Comparison of ENCODE assay signal across 21 cellular contexts in the genomic region with DNA sequence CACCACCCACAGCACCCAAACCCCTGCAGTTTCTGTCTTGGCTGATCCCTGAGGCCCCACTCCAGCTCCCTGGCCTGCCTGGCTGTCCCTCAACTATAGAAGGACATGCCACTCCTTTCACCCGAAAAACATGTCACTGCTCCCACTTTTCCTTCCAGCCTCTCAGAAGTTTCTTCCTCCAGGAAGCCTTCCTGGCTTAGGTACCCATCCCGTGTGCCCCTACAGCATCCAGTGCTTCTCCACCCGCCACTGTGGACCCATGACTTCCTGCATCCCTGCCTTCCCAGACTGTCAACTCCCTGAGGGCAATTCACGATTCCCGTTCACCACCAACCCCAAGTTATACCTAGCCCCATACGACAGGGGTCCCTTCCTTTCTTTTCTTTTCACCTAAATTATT. TPM values are rescaled to one million over a fixed set of nuclear protein-coding genes. Genes with fewer than 3 reads are reported as not detected.
DNase-seq lines count a peak whose midpoint lies in the region; ATAC-seq and TF ChIP-seq lines count a peak whose summit lies in the region.
"Had no signal": no experiment of that assay in that cellular context is flagged by ENCODE, and none has a peak within 500 bp of the region (broad histone marks: within the 10 kb centered on the region; RNA-seq: fewer than 3 reads in every experiment).

No MANE protein-coding gene starts in this region.

- CTCF ChIA-PET in Calu3 (lab: Charles Lee): interaction anchor here (1.1 kb wide), 1 partner anchor 17 kb away, joined by 3 read pairs; no protein-coding TSS in a partner anchor

- no peaks in the 10 kb centered on the region for H3K36me3 Mint-ChIP-seq in activated naive CD4-positive, alpha-beta T cell treated with anti-CD3 and anti-CD28 coated beads, Interleukin-2, amount 50 U/mL, for 24 hours
- H3K36me3 Mint-ChIP-seq in Calu3 (ENCODE audit: insufficient read depth, unreplicated experiment) (peaks cover 24% of the 10 kb centered on the region), progenitor cell of endocrine pancreas (ENCODE audit: insufficient read depth) (no peaks in the 10 kb centered on the region)
- H3K36me3 Mint-ChIP-seq in activated T-helper 17 cell treated with anti-CD3 and anti-CD28 coated beads, Interleukin-2, amount 50 U/mL, for 72 hours (ENCODE audit: low read depth): peaks cover 19% of the 10 kb centered on the region

- H3K9me3 Mint-ChIP-seq in activated naive CD4-positive, alpha-beta T cell treated with anti-CD3 and anti-CD28 coated beads, Interleukin-2, amount 50 U/mL, for 24 hours: no peaks in the 10 kb centered on the region
- peaks cover 7% of the 10 kb centered on the region for H3K9me3 Mint-ChIP-seq in Calu3 (ENCODE audit: low read depth, unreplicated experiment)
- H3K9me3 Mint-ChIP-seq in activated T-helper 17 cell treated with anti-CD3 and anti-CD28 coated beads, Interleukin-2, amount 50 U/mL, for 72 hours: no peaks in the 10 kb centered on the region
- no peaks in the 10 kb centered on the region for H3K9me3 Mint-ChIP-seq in progenitor cell of endocrine pancreas (ENCODE audit: low read depth)

- no peaks in the 10 kb centered on the region for H3K27me3 Mint-ChIP-seq in activated naive CD4-positive, alpha-beta T cell treated with anti-CD3 and anti-CD28 coated beads, Interleukin-2, amount 50 U/mL, for 24 hours
- H3K27me3 Mint-ChIP-seq in Calu3 (ENCODE audit: unreplicated experiment) (no peaks in the 10 kb centered on the region), progenitor cell of endocrine pancreas (no peaks in the 10 kb centered on the region)
- H3K27me3 Mint-ChIP-seq in activated T-helper 17 cell treated with anti-CD3 and anti-CD28 coated beads, Interleukin-2, amount 50 U/mL, for 72 hours: no peaks in the 10 kb centered on the region
- H3K27me3 Mint-ChIP-seq: B cell had no signal

- H3K4me1 Mint-ChIP-seq in activated naive CD4-positive, alpha-beta T cell treated with anti-CD3 and anti-CD28 coated beads, Interleukin-2, amount 50 U/mL, for 24 hours: peaks cover 20% of the 10 kb centered on the region
- H3K4me1 Mint-ChIP-seq in Calu3 (ENCODE audit: low read depth, unreplicated experiment) (peaks cover 42% of the 10 kb centered on the region), progenitor cell of endocrine pancreas (ENCODE audit: low read depth) (peaks cover 8% of the 10 kb centered on the region)
- H3K4me1 Mint-ChIP-seq in activated T-helper 17 cell treated with anti-CD3 and anti-CD28 coated beads, Interleukin-2, amount 50 U/mL, for 72 hours: peaks cover 10% of the 10 kb centered on the region

- no peak for TF ChIP-seq CTCF in Calu3 (IDR thresholded peaks at IDR 0.05; ENCODE audit: unreplicated experiment)
- no peak for TF ChIP-seq CTCF in progenitor cell of endocrine pancreas (IDR thresholded peaks at IDR 0.05; ENCODE audit: unreplicated experiment)

- ATAC-seq in activated T-helper 17 cell treated with anti-CD3 and anti-CD28 coated beads, Interleukin-2, amount 50 U/mL, for 72 hours (replicated peaks): no peak
- ATAC-seq: CD8-positive, alpha-beta T cell had no signal

- no peak overlapping the region for H3K4me3 Mint-ChIP-seq in activated naive CD4-positive, alpha-beta T cell treated with anti-CD3 and anti-CD28 coated beads, Interleukin-2, amount 50 U/mL, for 24 hours
- H3K4me3 Mint-ChIP-seq in Calu3 (ENCODE audit: low read depth, unreplicated experiment) (no peak overlapping the region), progenitor cell of endocrine pancreas (ENCODE audit: low read depth) (no peak overlapping the region)
- H3K4me3 Mint-ChIP-seq in activated T-helper 17 cell treated with anti-CD3 and anti-CD28 coated beads, Interleukin-2, amount 50 U/mL, for 72 hours: no peak overlapping the region
- H3K4me3 Mint-ChIP-seq: B cell; CD8-positive, alpha-beta T cell had no signal

- BruUV-seq in Calu3 (replicated peaks; lab: Mats Ljungman, UMichigan): no TSS peak

- DNase-seq in activated naive CD4-positive, alpha-beta T cell treated with anti-CD3 and anti-CD28 coated beads, Interleukin-2, amount 50 U/mL, for 16 hours: no peak
- no peak for DNase-seq in Calu3
- DNase-seq in progenitor cell of endocrine pancreas (ENCODE audit: low spot score, unreplicated experiment): no peak
- DNase-seq in NCI-H524 treated with DMSO at 0.1 percent for 48 hours (lab: John Stamatoyannopoulos, UW): no peak
- no peak for DNase-seq in NCI-H510A treated with DMSO at 0.1 percent for 48 hours (lab: John Stamatoyannopoulos, UW)
- DNase-seq: CD8-positive, alpha-beta T cell; DMS153; DND-41; Karpas-422; NCI-H1092 treated with DMSO at 0.1 percent for 48 hours; NCI-H1436 treated with DMSO at 0.1 percent for 48 hours; NCI-H187 treated with DMSO at 0.1 percent for 48 hours; NCI-H2107; NCI-H446; NCI-H526 treated with DMSO at 0.1 percent for 48 hours; Right ventricle myocardium superior; RPMI8226 had no signal

- intact Hi-C loops in Calu3 (cut with micrococcal nuclease; ENCODE audit: unreplicated experiment): loop anchor here (10.0 kb wide), 1 partner anchor 257 kb away; the partner anchor contains the start of gene CNNM3

- H3K27ac Mint-ChIP-seq in activated naive CD4-positive, alpha-beta T cell treated with anti-CD3 and anti-CD28 coated beads, Interleukin-2, amount 50 U/mL, for 24 hours: peak overlapping the region; percentile 23
- H3K27ac Mint-ChIP-seq in Calu3 (ENCODE audit: unreplicated experiment): peak overlapping the region; percentile 98
- H3K27ac Mint-ChIP-seq in activated T-helper 17 cell treated with anti-CD3 and anti-CD28 coated beads, Interleukin-2, amount 50 U/mL, for 72 hours: peak overlapping the region; percentile 51
- peak overlapping the region; percentile 35 for H3K27ac Mint-ChIP-seq in progenitor cell of endocrine pancreas
- H3K27ac Mint-ChIP-seq: B cell; CD8-positive, alpha-beta T cell had no signal

RNA-seq across cellular contexts. Expression of gene ARID5A, which starts 21.5 kb away (rescaled TPM):
- total RNA-seq in Calu3 (2022) (9.3 and 11.7 TPM in 2 replicates), progenitor cell of endocrine pancreas (7.1 and 7.7 TPM in 2 replicates)
- total RNA-seq in activated T-helper 17 cell treated with anti-CD3 and anti-CD28 coated beads, Interleukin-2, amount 50 U/mL, for 72 hours: 100 to 1,000 TPM; 181 to 252 TPM

RNA-seq across cellular contexts. Expression of gene NEURL3, which starts 52.9 kb away (rescaled TPM):
- total RNA-seq in Calu3 (2022) (18.5 and 19.7 TPM in 2 replicates), progenitor cell of endocrine pancreas (0.78 and 0.86 TPM in 2 replicates)
- 1 to 10 TPM in 1 of 2 donors, under 1 TPM in 1; 0.91 to 3.4 TPM for total RNA-seq in activated T-helper 17 cell treated with anti-CD3 and anti-CD28 coated beads, Interleukin-2, amount 50 U/mL, for 72 hours
- total RNA-seq: B cell; CD8-positive, alpha-beta T cell; Right ventricle myocardium superior; SJSA1 had no signal

Comparison
In these comparisons a context has a peak if more than half of its experiments do, and no peak if none do; other contexts are left out.
1. H3K27ac Mint-ChIP-seq: peak in every context shown above with its lines; median percentile 98 in Calu3; 51 in activated T-helper 17 cell treated with anti-CD3 and anti-CD28 coated beads, Interleukin-2, amount 50 U/mL, for 72 hours; 35 in progenitor cell of endocrine pancreas; 23 in activated naive CD4-positive, alpha-beta T cell treated with anti-CD3 and anti-CD28 coated beads, Interleukin-2, amount 50 U/mL, for 24 hours.
2. RNA of gene ARID5A, which starts 21.5 kb away (total RNA-seq): 181 to 252 TPM in activated T-helper 17 cell treated with anti-CD3 and anti-CD28 coated beads, Interleukin-2, amount 50 U/mL, for 72 hours; 9.3 to 11.7 TPM in Calu3 and 7.1 to 7.7 TPM in progenitor cell of endocrine pancreas; every median in the first group is over 10 times any median in the second.